7 cellular contexts compared by ENCODE assay signal in the genomic region with DNA sequence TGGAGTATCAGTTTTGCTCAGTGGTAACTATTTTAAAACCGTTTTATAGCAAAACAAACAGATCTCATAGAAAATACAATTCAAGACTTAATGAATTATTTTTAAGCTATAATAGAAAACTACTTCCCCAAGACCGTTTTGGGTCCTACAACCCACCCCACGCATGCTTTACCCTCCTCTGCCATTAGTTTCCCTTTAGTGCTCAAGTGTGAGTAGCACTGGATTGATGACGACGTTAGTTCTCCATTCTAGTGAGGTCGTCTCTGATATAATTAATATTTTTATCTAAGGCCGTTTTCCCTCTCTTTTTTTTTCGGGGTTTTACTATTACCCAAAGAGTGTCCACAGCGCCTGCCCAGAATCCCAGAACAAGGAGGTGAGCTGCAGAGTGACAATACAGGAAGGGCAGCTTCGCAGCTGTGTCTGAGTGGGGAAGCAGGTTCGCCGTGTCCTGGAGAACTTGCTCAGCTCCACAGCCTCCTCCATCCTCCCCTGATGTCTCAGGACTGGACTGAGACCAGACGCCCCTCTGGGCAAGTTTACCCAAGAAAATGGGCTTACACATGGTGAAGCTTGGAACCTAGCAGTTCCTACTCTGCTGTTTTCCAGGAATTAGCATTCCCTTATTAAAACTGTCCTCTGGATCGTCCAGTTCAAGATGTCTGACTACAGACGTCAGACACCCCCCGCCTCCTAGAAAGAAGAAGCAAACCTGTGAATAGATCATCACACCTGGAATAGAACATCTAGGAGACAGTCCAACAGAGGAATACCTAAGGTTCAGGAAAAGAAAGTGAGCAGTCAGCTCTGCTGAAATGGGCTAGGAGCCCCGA. TPM values are rescaled to one million over a fixed set of nuclear protein-coding genes. Genes with fewer than 3 reads are reported as not detected.
DNase-seq lines count a peak whose midpoint lies in the region; ATAC-seq and TF ChIP-seq lines count a peak whose summit lies in the region.

No MANE protein-coding gene starts in this region.

- ATAC-seq in activated T-helper 17 cell treated with anti-CD3 and anti-CD28 coated beads, Interleukin-2, amount 50 U/mL, for 72 hours (replicated peaks), result peak; percentile 55
- peak; percentile 31 to 46 for ATAC-seq in stimulated activated naive B cell treated with anti-CD40 and anti-IgM and Interleukin-4, amounts not matched to agents 10 μg/mL and 1 μg/mL and 100 μg/mL, for 72 hours (replicated peaks)

- H3K27me3 Mint-ChIP-seq in activated T-helper 17 cell treated with anti-CD3 and anti-CD28 coated beads, Interleukin-2, amount 50 U/mL, for 72 hours, result peaks cover 27% of the 10 kb centered on the region
- H3K27me3 Mint-ChIP-seq in stimulated activated naive B cell treated with anti-CD40 and anti-IgM and Interleukin-4, amounts not matched to agents 10 μg/mL and 1 μg/mL and 100 μg/mL, for 72 hours, result peaks cover 35 to 54% of the 10 kb centered on the region in 2 donors

- DNase-seq in GM12864 (ENCODE audit: low read depth) (no peak), HT-29 (ENCODE audit: low spot score) (peak; percentile 19), SKM-1 (lab: John Stamatoyannopoulos, UW; ENCODE audit: unreplicated experiment) (no peak)
- DNase-seq in stimulated activated naive B cell treated with anti-CD40 and anti-IgM and Interleukin-4, amounts not matched to agents 10 μg/mL and 1 μg/mL and 100 μg/mL, for 72 hours, result no peak
- no peak for DNase-seq in NK-92 treated with Interleukin-12 subunit alpha and Interleukin-12 subunit beta, amount 100 ng/mL, for 24 hours (lab: John Stamatoyannopoulos, UW)

- H3K4me3 ChIP-seq in GM12864 (ENCODE audit: low read depth, low read length) (peak overlapping the region; percentile 41), iPS-20b (ENCODE audit: low read length) (peak overlapping the region; percentile 81)

- H3K4me1 ChIP-seq in iPS-20b (ENCODE audit: insufficient read depth, low read length), result no peaks in the 10 kb centered on the region

- H3K27me3 ChIP-seq in iPS-20b (ENCODE audit: insufficient read depth, low read length), result peaks cover 59% of the 10 kb centered on the region

- H3K27ac Mint-ChIP-seq in activated T-helper 17 cell treated with anti-CD3 and anti-CD28 coated beads, Interleukin-2, amount 50 U/mL, for 72 hours, result peak overlapping the region; percentile 25
- H3K27ac Mint-ChIP-seq in stimulated activated naive B cell treated with anti-CD40 and anti-IgM and Interleukin-4, amounts not matched to agents 10 μg/mL and 1 μg/mL and 100 μg/mL, for 72 hours, result peak overlapping the region; percentile 65

- no peaks in the 10 kb centered on the region for H3K36me3 Mint-ChIP-seq in activated T-helper 17 cell treated with anti-CD3 and anti-CD28 coated beads, Interleukin-2, amount 50 U/mL, for 72 hours (ENCODE audit: low read depth)
- H3K36me3 Mint-ChIP-seq in stimulated activated naive B cell treated with anti-CD40 and anti-IgM and Interleukin-4, amounts not matched to agents 10 μg/mL and 1 μg/mL and 100 μg/mL, for 72 hours, result no peaks in the 10 kb centered on the region

- no peaks in the 10 kb centered on the region for H3K9me3 Mint-ChIP-seq in activated T-helper 17 cell treated with anti-CD3 and anti-CD28 coated beads, Interleukin-2, amount 50 U/mL, for 72 hours
- peaks cover 0 to 1% of the 10 kb centered on the region in 2 donors for H3K9me3 Mint-ChIP-seq in stimulated activated naive B cell treated with anti-CD40 and anti-IgM and Interleukin-4, amounts not matched to agents 10 μg/mL and 1 μg/mL and 100 μg/mL, for 72 hours

- no peak overlapping the region for H3K27ac ChIP-seq in iPS-20b (ENCODE audit: low read length)

- H3K4me3 Mint-ChIP-seq in activated T-helper 17 cell treated with anti-CD3 and anti-CD28 coated beads, Interleukin-2, amount 50 U/mL, for 72 hours, result peak overlapping the region; percentile 85
- H3K4me3 Mint-ChIP-seq in stimulated activated naive B cell treated with anti-CD40 and anti-IgM and Interleukin-4, amounts not matched to agents 10 μg/mL and 1 μg/mL and 100 μg/mL, for 72 hours, result peak overlapping the region; percentile 84 to 87

- TF ChIP-seq CTCF in GM12864 (IDR thresholded peaks at IDR 0.05; ENCODE audit: low read depth, low read length, missing control alignments), result no peak

- H3K36me3 ChIP-seq in iPS-20b (ENCODE audit: insufficient read depth, low read depth, low read length), result no peaks in the 10 kb centered on the region

- H3K9me3 ChIP-seq in iPS-20b (ENCODE audit: insufficient read depth, low read depth, low read length), result no peaks in the 10 kb centered on the region

- H3K4me1 Mint-ChIP-seq in activated T-helper 17 cell treated with anti-CD3 and anti-CD28 coated beads, Interleukin-2, amount 50 U/mL, for 72 hours, result peaks cover 7% of the 10 kb centered on the region
- peaks cover 14 to 23% of the 10 kb centered on the region in 2 donors for H3K4me1 Mint-ChIP-seq in stimulated activated naive B cell treated with anti-CD40 and anti-IgM and Interleukin-4, amounts not matched to agents 10 μg/mL and 1 μg/mL and 100 μg/mL, for 72 hours

- H3K9ac ChIP-seq in iPS-20b (ENCODE audit: low read depth, low read length), result no peak overlapping the region

RNA-seq across cellular contexts. Expression of a gene that starts 31.9 kb away (rescaled TPM):
- total RNA-seq in HT-29 (2014; rRNA removed; shearing (Covaris generic)), result 6.6 and 8.5 TPM in 2 replicates
- 10 to 100 TPM; 40.4 to 53.0 TPM for total RNA-seq in activated T-helper 17 cell treated with anti-CD3 and anti-CD28 coated beads, Interleukin-2, amount 50 U/mL, for 72 hours
